ENCODE assay signal across 8 cellular contexts in genomic region chr15:45521596-45522167, GRCh38. TPM values are rescaled to one million over a fixed set of nuclear protein-coding genes. Genes with fewer than 3 reads are reported as not detected.
DNase-seq lines count a peak whose midpoint lies in the region; ATAC-seq and TF ChIP-seq lines count a peak whose summit lies in the region.

No MANE protein-coding gene starts in this region.

- intact Hi-C loops in natural killer cell (cut with micrococcal nuclease), result loop anchor here (1.0 kb wide), 1 partner anchor 93 kb away; no protein-coding TSS in a partner anchor

- H3K4me1 Mint-ChIP-seq in endodermal cell (peaks cover 10% of the 10 kb centered on the region), natural killer cell (peaks cover 40 to 41% of the 10 kb centered on the region in 2 donors)

- peaks cover 47% of the 10 kb centered on the region for H3K27me3 ChIP-seq in endodermal cell (ENCODE audit: control insufficient read depth, insufficient read depth, low read length, poor library complexity, severe bottlenecking)

- H3K27ac Mint-ChIP-seq in endodermal cell (no peak overlapping the region), natural killer cell (peak overlapping the region; percentile 84 to 90)

- H3K36me3 Mint-ChIP-seq in endodermal cell (ENCODE audit: low read depth) (no peaks in the 10 kb centered on the region), natural killer cell (no peaks in the 10 kb centered on the region)

- H3K9me3 ChIP-seq in SK-N-MC (ENCODE audit: low read depth, low read length) (no peaks in the 10 kb centered on the region), endodermal cell (ENCODE audit: control insufficient read depth, low read length) (no peaks in the 10 kb centered on the region)

- H3K9me3 Mint-ChIP-seq in endodermal cell (no peaks in the 10 kb centered on the region), natural killer cell (no peaks in the 10 kb centered on the region)

- H3K36me3 ChIP-seq in SK-N-MC (ENCODE audit: insufficient read depth, low read length), result no peaks in the 10 kb centered on the region
- no peaks in the 10 kb centered on the region for H3K36me3 ChIP-seq in endodermal cell (ENCODE audit: control insufficient read depth, insufficient read depth, low read length)

- peak overlapping the region; percentile 67 for H3K9ac ChIP-seq in SK-N-MC (ENCODE audit: insufficient read length)
- no peak overlapping the region for H3K9ac ChIP-seq in endodermal cell (ENCODE audit: extremely low read depth, low read length, poor library complexity, severe bottlenecking)

- H3K27ac ChIP-seq in SK-N-MC, result no peak overlapping the region
- H3K27ac ChIP-seq in endodermal cell (ENCODE audit: low read depth, low read length), result no peak overlapping the region

- 51% methylated on average over 12 to 15 of the region's 15 CpGs for WGBS in endodermal cell (ENCODE audit: insufficient coverage in 1 of 2, insufficient read length in 1 of 2), 2 experiments

- peaks cover 5% of the 10 kb centered on the region for H3K4me1 ChIP-seq in endodermal cell (ENCODE audit: control insufficient read depth, insufficient read depth, low read length)

- H3K27me3 Mint-ChIP-seq in endodermal cell (ENCODE audit: insufficient read depth) (peaks cover 86% of the 10 kb centered on the region), natural killer cell (ENCODE audit: low read depth in 2 of 2) (no peaks in the 10 kb centered on the region)

- H3K4me3 ChIP-seq in HFF-Myc (replicated peaks; ENCODE audit: low read depth, low read length) (peak overlapping the region; percentile 55), SK-N-MC (peak overlapping the region; percentile 93), endodermal cell (ENCODE audit: low read length) (peak overlapping the region; percentile 77)

- ATAC-seq in natural killer cell (no peak), GM19324 (IDR thresholded peaks at IDR 0.05; ENCODE audit: low FRiP score, unreplicated experiment) (no peak)

- TF ChIP-seq CTCF in GM10266 (IDR thresholded peaks at IDR 0.05; ENCODE audit: control insufficient read depth, insufficient read depth, low read depth, missing control alignments) (no peak), HFF-Myc (IDR thresholded peaks at IDR 0.05; ENCODE audit: low read depth, low read length, missing control alignments) (no peak), endodermal cell (conservative IDR thresholded peaks at IDR 0.05) (no peak), natural killer cell (IDR thresholded peaks at IDR 0.05) (no peak)

- H3K4me3 Mint-ChIP-seq in endodermal cell (peak overlapping the region; percentile 66), natural killer cell (peak overlapping the region; percentile 96)

- DNase-seq in GM10266 (ENCODE audit: extremely low spot score) (peak; percentile 35), HFF-Myc (ENCODE audit: extremely low read depth, low read depth) (no peak), SK-N-MC (ENCODE audit: low read depth, low spot score) (no peak), endodermal cell (no peak), natural killer cell (no peak), NCI-H187 treated with DMSO at 0.1 percent for 48 hours (lab: John Stamatoyannopoulos, UW) (no peak)
- DNase-seq in stimulated activated CD4-positive, alpha-beta T cell treated with anti-CD3 and anti-CD28 coated beads, Interleukin-15, amount 100 ng/mL, for 24 hours, result no peak

RNA-seq across cellular contexts. Expression of gene SLC30A4, which starts 0.9 kb away (rescaled TPM):
- total RNA-seq in endodermal cell, result 1 to 10 TPM in 1 of 2 donors, under 1 TPM in 1; 0.53 to 1.2 TPM
- polyA plus RNA-seq in endodermal cell (2013, experiment 1 of 2), result 0.78 TPM
- polyA plus RNA-seq in endodermal cell (2013, experiment 2 of 2), result 0.91 TPM
- 10 to 100 TPM in 1 of 3 donors, 1 to 10 TPM in 2; 9.2 to 11.5 (median 9.5) TPM for total RNA-seq in natural killer cell

Comparison
In these comparisons a context has a peak if more than half of its experiments do, and no peak if none do; other contexts are left out.
1. RNA of gene SLC30A4, which starts 0.9 kb away (total RNA-seq): 9.2 to 11.5 TPM in natural killer cell; 0.53 to 1.2 TPM in endodermal cell; every median in the first group is over 4 times any median in the second.
2. Peak in every context shown above with its lines, with median percentiles within 50 percentile points of each other: H3K4me3 ChIP-seq.